Comparison of ENCODE assay signal across 9 cellular contexts in genomic region chr13:114124921-114125320, GRCh38. TPM values are rescaled to one million over a fixed set of nuclear protein-coding genes. Genes with fewer than 3 reads are reported as not detected.
DNase-seq lines count a peak whose midpoint lies in the region; ATAC-seq and TF ChIP-seq lines count a peak whose summit lies in the region.
"Had no signal": no experiment of that assay in that cellular context is flagged by ENCODE, and none has a peak within 500 bp of the region (broad histone marks: within the 10 kb centered on the region; RNA-seq: fewer than 3 reads in every experiment).

No MANE protein-coding gene starts in this region.

- H2AFZ ChIP-seq in SK-N-SH (ENCODE audit: low read depth) (no peak overlapping the region), GM23338 (no peak overlapping the region)

- H4K20me1 ChIP-seq in SK-N-SH (ENCODE audit: insufficient read depth), result peaks cover 27% of the 10 kb centered on the region
- peaks cover 10% of the 10 kb centered on the region for H4K20me1 ChIP-seq in GM23338 (replicated peaks; ENCODE audit: insufficient read depth)

- H3K4me1 Mint-ChIP-seq in GM23338, result peaks cover 56% of the 10 kb centered on the region

- whole genome bisulfite sequencing in SK-N-SH (ENCODE audit: low lambda C conversion rate), result 71% methylated on average over 9 of the region's 9 CpGs

- ATAC-seq in SK-N-SH treated with all-trans-retinoic acid at 6 μM for 48 hours, result no peak
- peak; percentile 50 for ATAC-seq in stimulated activated naive CD8-positive, alpha-beta T cell treated with anti-CD3 and anti-CD28 coated beads, Interleukin-15, Interleukin-2, amounts not matched to agents 100 U/mL and 50 U/mL, for 24 hours
- ATAC-seq in HG03520 (IDR thresholded peaks at IDR 0.05; ENCODE audit: unreplicated experiment), result no peak
- ATAC-seq in GM23338, result no peak
- ATAC-seq in GM19397 (IDR thresholded peaks at IDR 0.05; ENCODE audit: unreplicated experiment), result no peak

- no peaks in the 10 kb centered on the region for H3K9me3 ChIP-seq in SK-N-SH

- peaks cover 44 to 52% of the 10 kb centered on the region in 2 experiments for H3K4me1 ChIP-seq in SK-N-SH (ENCODE audit: control insufficient read depth in 1 of 2, insufficient read depth in 2 of 2, low read depth in 1 of 2, low read length in 1 of 2)
- peaks cover 28% of the 10 kb centered on the region for H3K4me1 ChIP-seq in GM23338 (ENCODE audit: insufficient read depth)

- POLR2A ChIA-PET in SK-N-SH (lab: Yijun Ruan, JAX), result no interaction called here

- no peak for TF ChIP-seq RAD21 in SK-N-SH (IDR thresholded peaks at IDR 0.05; ENCODE audit: low read length)

- H3K9me2 ChIP-seq in SK-N-SH (no peaks in the 10 kb centered on the region), GM23338 (ENCODE audit: insufficient read depth) (no peaks in the 10 kb centered on the region)

- peaks cover 92% of the 10 kb centered on the region for H3K79me2 ChIP-seq in SK-N-SH (ENCODE audit: insufficient read depth)
- H3K79me2 ChIP-seq in GM23338 (replicated peaks; ENCODE audit: insufficient read depth), result peaks cover 75% of the 10 kb centered on the region

- CTCF ChIA-PET in SK-N-SH (lab: Yijun Ruan, JAX), result interaction anchor here (0.6 kb wide), 1 partner anchor 282 kb away, joined by 3 read pairs; no protein-coding TSS in a partner anchor

- no peaks in the 10 kb centered on the region; the same call in 2 of the 3 replicates for H3K36me3 Mint-ChIP-seq in GM23338 (ENCODE audit: low read depth)

- TF ChIP-seq EP300 in SK-N-SH (IDR thresholded peaks at IDR 0.05; ENCODE audit: borderline replicate concordance in 1 of 2, low read depth in 1 of 2, low read length in 1 of 2), result no peak

- H3K9ac ChIP-seq in SK-N-SH, result no peak overlapping the region

- H3K4me2 ChIP-seq in SK-N-SH (no peak overlapping the region), GM23338 (no peak overlapping the region)

- no peaks in the 10 kb centered on the region for H3K9me3 Mint-ChIP-seq in GM23338

- no peak for TF ChIP-seq CTCF in SK-N-SH (IDR thresholded peaks at IDR 0.05)
- TF ChIP-seq CTCF in GM23338 (conservative IDR thresholded peaks at IDR 0.05; ENCODE audit: low read depth in 2 of 2), result no peak

- peaks cover 23% of the 10 kb centered on the region for H3K27me3 Mint-ChIP-seq in GM23338 (ENCODE audit: insufficient read depth, low read depth, poor library complexity)

- H3K36me3 ChIP-seq in SK-N-SH (replicated peaks in 1 of 2; ENCODE audit: control insufficient read depth in 1 of 2, insufficient read depth in 2 of 2, low read length in 1 of 2), result peaks cover 0 to 5% of the 10 kb centered on the region in 2 experiments
- no peaks in the 10 kb centered on the region for H3K36me3 ChIP-seq in GM23338 (ENCODE audit: insufficient read depth)

- no peak overlapping the region for H3K4me3 ChIP-seq in SK-N-SH (ENCODE audit: low read depth in 2 of 2, low read length in 1 of 2)
- H3K4me3 ChIP-seq in GM23338, result no peak overlapping the region

- no peak overlapping the region for H3K27ac Mint-ChIP-seq in GM23338

- H3K27me3 ChIP-seq in SK-N-SH (ENCODE audit: insufficient read depth), result no peaks in the 10 kb centered on the region
- no peaks in the 10 kb centered on the region for H3K27me3 ChIP-seq in GM23338 (ENCODE audit: insufficient read depth)

- H3F3A ChIP-seq in SK-N-SH (replicated peaks; ENCODE audit: insufficient read depth), result peaks cover 20% of the 10 kb centered on the region
- peaks cover 10% of the 10 kb centered on the region for H3F3A ChIP-seq in GM23338 (replicated peaks; ENCODE audit: low read depth)

- H3K4me3 Mint-ChIP-seq in GM23338, result no peak overlapping the region

- DNase-seq in SK-N-SH (no peak), fibroblast of peridontal ligament (ENCODE audit: extremely low read depth) (peak; percentile 66), GM23338 (ENCODE audit: low spot score) (no peak)
- DNase-seq in activated CD8-positive, alpha-beta memory T cell treated with anti-CD3 and anti-CD28 coated beads, Interleukin-2, amount 50 U/mL, for 24 hours (ENCODE audit: extremely low read depth), result peak; percentile 62
- DNase-seq in stimulated activated naive CD8-positive, alpha-beta T cell treated with anti-CD3 and anti-CD28 coated beads, Interleukin-15, Interleukin-2, amounts not matched to agents 100 U/mL and 50 U/mL, for 24 hours, result peak; percentile 76
- DNase-seq: 8988T had no signal

- H3K27ac ChIP-seq in SK-N-SH (ENCODE audit: low read depth in 2 of 2, low read length in 1 of 2) (peak overlapping the region in 1 of 2 experiments; percentile 23; a peak in 2 of 4 replicates), GM23338 (ENCODE audit: low read depth) (no peak overlapping the region)

TF ChIP-seq in SK-N-SH, 30 proteins besides CTCF, POLR2A, EP300 and RAD21 (continues in another document):
- no peak for TF ChIP-seq TAF1 (IDR thresholded peaks at IDR 0.05; ENCODE audit: borderline replicate concordance, low read depth, low read length)
- TF ChIP-seq GABPA (IDR thresholded peaks at IDR 0.05; ENCODE audit: low read depth), result no peak
- no peak for TF ChIP-seq POLR2AphosphoS5 (IDR thresholded peaks at IDR 0.05; ENCODE audit: low read depth, low read length)
- TF ChIP-seq NRF1 (IDR thresholded peaks at IDR 0.05; ENCODE audit: low read depth, low read length), result no peak
- TF ChIP-seq TCF12 (IDR thresholded peaks at IDR 0.05), result no peak; the same call in 1 of the 2 replicates
- TF ChIP-seq USF1 (IDR thresholded peaks at IDR 0.05; ENCODE audit: borderline replicate concordance, low read depth), result 0 out of 2 replicates have a peak, but pooled peaks have one; percentile 15
- no peak for TF ChIP-seq NFIC (IDR thresholded peaks at IDR 0.05; ENCODE audit: borderline replicate concordance)
- TF ChIP-seq RXRA (IDR thresholded peaks at IDR 0.05; ENCODE audit: borderline replicate concordance, low read depth), result no peak

TF ChIP-seq in SK-N-SH treated with all-trans-retinoic acid at 6 μM for 48 hours, 23 proteins besides CTCF, POLR2A, EP300 and RAD21 (continues in another document):
- TF ChIP-seq TOX (CRISPR knock-in tag; IDR thresholded peaks at IDR 0.05; ENCODE audit: borderline replicate concordance), result no peak
- TF ChIP-seq ZNF565 (CRISPR knock-in tag; conservative IDR thresholded peaks at IDR 0.05; ENCODE audit: low read depth), result no peak
- TF ChIP-seq ZFP3 (CRISPR knock-in tag; IDR thresholded peaks at IDR 0.05), result no peak
- no peak for TF ChIP-seq CREB5 (CRISPR knock-in tag; IDR thresholded peaks at IDR 0.05; ENCODE audit: low read depth)
- no peak for TF ChIP-seq ISL1 (CRISPR knock-in tag; IDR thresholded peaks at IDR 0.05)
- no peak for TF ChIP-seq BACH2 (CRISPR knock-in tag; IDR thresholded peaks at IDR 0.05; ENCODE audit: borderline replicate concordance)
- TF ChIP-seq ZNF8 (CRISPR knock-in tag; IDR thresholded peaks at IDR 0.05), result no peak

TF ChIP-seq in GM23338, 12 proteins besides CTCF, POLR2A, EP300 and RAD21 (continues in another document):
- TF ChIP-seq EZH2 (IDR thresholded peaks at IDR 0.05; ENCODE audit: low read depth, unreplicated experiment), result no peak
- no peak for TF ChIP-seq ETS1 (IDR thresholded peaks at IDR 0.05)
- TF ChIP-seq CREB1 (CRISPR knock-in tag; IDR thresholded peaks at IDR 0.05; ENCODE audit: low read depth), result no peak
- no peak for TF ChIP-seq EZH2phosphoT487 (IDR thresholded peaks at IDR 0.05; ENCODE audit: unreplicated experiment)
- TF ChIP-seq ZNF331 (CRISPR knock-in tag; IDR thresholded peaks at IDR 0.05; ENCODE audit: low read depth), result no peak
- TF ChIP-seq STAT1 (IDR thresholded peaks at IDR 0.05; ENCODE audit: unreplicated experiment), result no peak
- TF ChIP-seq ZNF114 (CRISPR knock-in tag; IDR thresholded peaks at IDR 0.05), result no peak
- TF ChIP-seq JUNB (IDR thresholded peaks at IDR 0.05; ENCODE audit: unreplicated experiment), result no peak
- TF ChIP-seq POLR2AphosphoS5 (IDR thresholded peaks at IDR 0.05; ENCODE audit: low read depth), result no peak

RNA-seq across cellular contexts. Expression of gene RASA3, which starts 7.5 kb away (rescaled TPM):
- polyA plus RNA-seq in SK-N-SH (2012; rRNA removed) (23.9 and 25.1 TPM in 2 replicates), GM23338 (2016; fragmentation: Nextera tagmentation; extraction: Ambion mirVana) (11.2 and 11.7 TPM in 2 replicates)
- polyA plus RNA-seq in SK-N-SH (2012; cell fraction: cytosol; rRNA removed), result 17.3 and 20.8 TPM in 2 replicates
- polyA plus RNA-seq in SK-N-SH (2012; cell fraction: nucleus; rRNA removed), result 26.8 and 31.9 TPM in 2 replicates
- 18.7 and 20.7 TPM in 2 replicates for total RNA-seq in GM23338 (2014; rRNA removed; shearing (Covaris generic))

RNA-seq across cellular contexts. Expression of gene CFAP97D2, which starts 54.1 kb away (rescaled TPM):
- polyA plus RNA-seq in SK-N-SH (2012; rRNA removed) (not detected in 2 replicates), GM23338 (2016; fragmentation: Nextera tagmentation; extraction: Ambion mirVana) (not detected in 2 replicates)
- polyA plus RNA-seq in SK-N-SH (2012; cell fraction: cytosol; rRNA removed), result not detected in 2 replicates
- polyA plus RNA-seq in SK-N-SH (2012; cell fraction: nucleus; rRNA removed), result not detected in 2 replicates
- not detected in 2 replicates for total RNA-seq in GM23338 (2014; rRNA removed; shearing (Covaris generic))

Comparison
In these comparisons a context has a peak if more than half of its experiments do, and no peak if none do; other contexts are left out.
1. DNase-seq: peak in activated CD8-positive, alpha-beta memory T cell treated with anti-CD3 and anti-CD28 coated beads, Interleukin-2, amount 50 U/mL, for 24 hours (single experiment), fibroblast of peridontal ligament (single experiment) and stimulated activated naive CD8-positive, alpha-beta T cell treated with anti-CD3 and anti-CD28 coated beads, Interleukin-15, Interleukin-2, amounts not matched to agents 100 U/mL and 50 U/mL, for 24 hours (single experiment); none in SK-N-SH (single experiment) and GM23338 (single experiment).